Comparison of ENCODE assay signal across 1 cellular context in the genomic region with DNA sequence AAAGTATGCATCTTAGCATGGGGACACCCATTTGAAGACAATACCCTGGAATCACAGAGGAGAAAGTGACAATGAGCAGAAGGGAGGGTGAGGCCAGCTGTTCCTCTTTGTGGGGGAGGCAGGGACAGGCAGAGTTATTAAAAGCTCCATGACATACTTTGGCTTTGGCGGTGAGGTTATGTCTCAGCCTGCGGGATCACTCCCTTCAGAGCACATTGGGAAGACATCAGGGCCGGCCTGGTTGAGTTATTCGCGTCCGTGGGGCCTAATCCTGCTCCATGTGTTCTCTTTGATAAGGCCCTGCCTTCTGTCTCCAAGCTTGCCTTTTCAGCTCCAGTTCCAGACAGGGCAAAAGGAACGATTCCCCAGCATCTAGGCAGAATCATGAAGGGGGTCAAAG.
A peak's percentile ranks its signal among the peaks of the same experiment; 100 is the strongest.
TF ChIP-seq lines count a peak whose summit lies in the region.

No MANE protein-coding gene starts in this region.

TF ChIP-seq in K562, 482 proteins besides CTCF, POLR2A, EP300 and RAD21 (continued from another document):
- TF ChIP-seq TCF3 (CRISPR knock-in tag; IDR thresholded peaks at IDR 0.05) = peak; percentile 68
- TF ChIP-seq, protein P1, sequence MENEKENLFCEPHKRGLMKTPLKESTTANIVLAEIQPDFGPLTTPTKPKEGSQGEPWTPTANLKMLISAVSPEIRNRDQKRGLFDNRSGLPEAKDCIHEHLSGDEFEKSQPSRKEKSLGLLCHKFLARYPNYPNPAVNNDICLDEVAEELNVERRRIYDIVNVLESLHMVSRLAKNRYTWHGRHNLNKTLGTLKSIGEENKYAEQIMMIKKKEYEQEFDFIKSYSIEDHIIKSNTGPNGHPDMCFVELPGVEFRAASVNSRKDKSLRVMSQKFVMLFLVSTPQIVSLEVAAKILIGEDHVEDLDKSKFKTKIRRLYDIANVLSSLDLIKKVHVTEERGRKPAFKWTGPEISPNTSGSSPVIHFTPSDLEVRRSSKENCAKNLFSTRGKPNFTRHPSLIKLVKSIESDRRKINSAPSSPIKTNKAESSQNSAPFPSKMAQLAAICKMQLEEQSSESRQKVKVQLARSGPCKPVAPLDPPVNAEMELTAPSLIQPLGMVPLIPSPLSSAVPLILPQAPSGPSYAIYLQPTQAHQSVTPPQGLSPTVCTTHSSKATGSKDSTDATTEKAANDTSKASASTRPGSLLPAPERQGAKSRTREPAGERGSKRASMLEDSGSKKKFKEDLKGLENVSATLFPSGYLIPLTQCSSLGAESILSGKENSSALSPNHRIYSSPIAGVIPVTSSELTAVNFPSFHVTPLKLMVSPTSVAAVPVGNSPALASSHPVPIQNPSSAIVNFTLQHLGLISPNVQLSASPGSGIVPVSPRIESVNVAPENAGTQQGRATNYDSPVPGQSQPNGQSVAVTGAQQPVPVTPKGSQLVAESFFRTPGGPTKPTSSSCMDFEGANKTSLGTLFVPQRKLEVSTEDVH (IDR thresholded peaks at IDR 0.05; ENCODE audit: low read depth, partially characterized antibody) = no peak
- TF ChIP-seq, protein P2, sequence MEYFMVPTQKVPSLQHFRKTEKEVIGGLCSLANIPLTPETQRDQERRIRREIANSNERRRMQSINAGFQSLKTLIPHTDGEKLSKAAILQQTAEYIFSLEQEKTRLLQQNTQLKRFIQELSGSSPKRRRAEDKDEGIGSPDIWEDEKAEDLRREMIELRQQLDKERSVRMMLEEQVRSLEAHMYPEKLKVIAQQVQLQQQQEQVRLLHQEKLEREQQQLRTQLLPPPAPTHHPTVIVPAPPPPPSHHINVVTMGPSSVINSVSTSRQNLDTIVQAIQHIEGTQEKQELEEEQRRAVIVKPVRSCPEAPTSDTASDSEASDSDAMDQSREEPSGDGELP (CRISPR knock-in tag; IDR thresholded peaks at IDR 0.05; ENCODE audit: borderline replicate concordance) = peak; percentile 55; the same call in 1 of the 2 replicates
- TF ChIP-seq FOXJ3 (CRISPR knock-in tag; IDR thresholded peaks at IDR 0.05) = no peak
- peak; percentile 51 for TF ChIP-seq TAL1 (IDR thresholded peaks at IDR 0.05)
- TF ChIP-seq NCOA2 (IDR thresholded peaks at IDR 0.05; ENCODE audit: partially characterized antibody in 2 of 2) = no peak
- peak; percentile 63 for TF ChIP-seq CBFA2T3 (IDR thresholded peaks at IDR 0.05)
- TF ChIP-seq NCOR1 (IDR thresholded peaks at IDR 0.05) = 0 out of 2 replicates have a peak, but pooled peaks have one; percentile 33
- TF ChIP-seq, protein P3, sequence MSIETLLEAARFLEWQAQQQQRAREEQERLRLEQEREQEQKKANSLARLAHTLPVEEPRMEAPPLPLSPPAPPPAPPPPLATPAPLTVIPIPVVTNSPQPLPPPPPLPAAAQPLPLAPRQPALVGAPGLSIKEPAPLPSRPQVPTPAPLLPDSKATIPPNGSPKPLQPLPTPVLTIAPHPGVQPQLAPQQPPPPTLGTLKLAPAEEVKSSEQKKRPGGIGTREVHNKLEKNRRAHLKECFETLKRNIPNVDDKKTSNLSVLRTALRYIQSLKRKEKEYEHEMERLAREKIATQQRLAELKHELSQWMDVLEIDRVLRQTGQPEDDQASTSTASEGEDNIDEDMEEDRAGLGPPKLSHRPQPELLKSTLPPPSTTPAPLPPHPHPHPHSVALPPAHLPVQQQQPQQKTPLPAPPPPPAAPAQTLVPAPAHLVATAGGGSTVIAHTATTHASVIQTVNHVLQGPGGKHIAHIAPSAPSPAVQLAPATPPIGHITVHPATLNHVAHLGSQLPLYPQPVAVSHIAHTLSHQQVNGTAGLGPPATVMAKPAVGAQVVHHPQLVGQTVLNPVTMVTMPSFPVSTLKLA (conservative IDR thresholded peaks at IDR 0.05) = no peak
